ENCODE assay signal across 12 cellular contexts in the genomic region with DNA sequence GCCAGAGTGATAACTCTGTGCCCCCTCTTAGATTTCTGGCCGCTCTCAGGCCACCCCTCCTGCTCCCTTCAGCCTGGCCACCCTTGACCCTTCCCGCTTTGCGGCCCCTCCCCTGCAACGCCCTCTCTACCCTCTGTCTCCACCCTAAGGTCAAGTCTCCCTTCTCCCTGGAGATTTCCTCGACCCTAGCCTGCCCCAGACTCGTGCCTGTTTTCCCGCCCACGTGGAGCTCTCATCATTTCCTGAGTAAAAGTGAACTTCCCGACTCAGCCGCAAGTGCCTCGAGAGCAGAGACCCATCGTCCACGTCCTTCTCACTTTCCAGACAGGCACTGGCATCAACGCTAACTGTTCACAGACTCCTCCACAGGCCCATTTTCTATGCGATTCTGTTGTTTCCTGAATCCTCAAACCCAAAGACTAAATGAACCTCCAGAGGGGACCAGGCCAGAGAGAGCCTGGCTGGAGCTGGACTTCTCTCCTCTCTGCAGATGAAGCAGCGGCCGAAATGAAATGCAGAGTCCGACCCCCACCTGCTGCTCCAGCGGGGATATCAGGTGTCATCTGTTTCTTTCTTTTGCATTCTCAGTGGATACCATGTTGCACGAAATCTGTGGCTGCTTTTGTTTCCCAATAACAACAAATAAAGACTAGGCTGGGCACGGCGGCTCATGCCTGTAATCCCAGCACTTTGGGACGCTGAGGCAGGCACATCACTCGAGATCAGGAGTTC. TPM values are rescaled to one million over a fixed set of nuclear protein-coding genes. Genes with fewer than 3 reads are reported as not detected.
A peak's percentile ranks its signal among the peaks of the same experiment; 100 is the strongest.
DNase-seq lines count a peak whose midpoint lies in the region; ATAC-seq and TF ChIP-seq lines count a peak whose summit lies in the region.
"Had no signal": no experiment of that assay in that cellular context is flagged by ENCODE, and none has a peak within 500 bp of the region (broad histone marks: within the 10 kb centered on the region; RNA-seq: fewer than 3 reads in every experiment).

No MANE protein-coding gene starts in this region.

- peaks cover 0 to 5% (median 2%) of the 10 kb centered on the region in 4 donors for H3K27me3 ChIP-seq in upper lobe of left lung

- peak; percentile 6 for DNase-seq in stimulated activated CD4-positive, alpha-beta T cell treated with anti-CD3 and anti-CD28 coated beads, Interleukin-1b, Interleukin-23, amount 100 ng/mL, for 48 hours
- no peak for DNase-seq in stimulated activated CD4-positive, alpha-beta T cell treated with anti-CD3 and anti-CD28 coated beads, Interleukin-12 subunit alpha, Interleukin-12 subunit beta, amount 100 ng/mL, for 4 hours
- DNase-seq in WTC11 (ENCODE audit: low spot score) (no peak), left lobe of liver (ENCODE audit: low spot score) (no peak), upper lobe of left lung (no peak)
- DNase-seq in activated CD4-positive, CD25-positive, alpha-beta regulatory T cell treated with anti-CD3 and anti-CD28 coated beads, Interleukin-2, amount 50 U/mL, for 72 hours: no peak
- DNase-seq: CD8-positive, alpha-beta T cell; GF-D8; NCI-H510A treated with DMSO at 0.1 percent for 48 hours had no signal

- no peak for TF ChIP-seq CTCF in WTC11 (IDR thresholded peaks at IDR 0.05)
- TF ChIP-seq CTCF in upper lobe of left lung (IDR thresholded peaks at IDR 0.05): peak in 1 of 6 experiments; percentile 10

- no peak for TF ChIP-seq POLR2A in upper lobe of left lung (IDR thresholded peaks at IDR 0.05)

- H3K27ac Mint-ChIP-seq in WTC11: no peak overlapping the region
- H3K27ac Mint-ChIP-seq: CD8-positive, alpha-beta T cell had no signal

- no peak overlapping the region for H3K4me3 Mint-ChIP-seq in WTC11
- H3K4me3 Mint-ChIP-seq: CD8-positive, alpha-beta T cell had no signal

- peaks cover 0 to 8% (median 0%) of the 10 kb centered on the region in 4 donors for H3K4me1 ChIP-seq in upper lobe of left lung

- TF ChIP-seq EP300 in upper lobe of left lung (IDR thresholded peaks at IDR 0.05): no peak

- H3K27me3 Mint-ChIP-seq in WTC11 (ENCODE audit: low read depth): peaks cover 26% of the 10 kb centered on the region

- peaks cover 15% of the 10 kb centered on the region for H3K4me1 Mint-ChIP-seq in WTC11

- no peaks in the 10 kb centered on the region for H3K9me3 Mint-ChIP-seq in WTC11
- H3K9me3 Mint-ChIP-seq: CD8-positive, alpha-beta T cell had no signal

- no peaks in the 10 kb centered on the region for H3K36me3 Mint-ChIP-seq in WTC11
- H3K36me3 Mint-ChIP-seq: CD8-positive, alpha-beta T cell had no signal

- no peak overlapping the region for H3K27ac ChIP-seq in upper lobe of left lung
- H3K27ac ChIP-seq: epithelial cell of prostate had no signal

- no peaks in the 10 kb centered on the region for H3K36me3 ChIP-seq in upper lobe of left lung

- ATAC-seq in WTC11 (peak; percentile 27; the same call in 1 of the 2 replicates), left lobe of liver (peak; percentile 56), upper lobe of left lung (ENCODE audit: low FRiP score in 2 of 2) (peak; percentile 4 to 56), GM21576 (IDR thresholded peaks at IDR 0.05; ENCODE audit: unreplicated experiment) (no peak)
- ATAC-seq: CD8-positive, alpha-beta T cell had no signal

- 59 to 60% methylated on average over 24 of the region's 24 CpGs for WGBS in upper lobe of left lung, 2 donors

- POLR2A ChIA-PET in WTC11 (lab: Charles Lee): no interaction called here

- H3K9me3 ChIP-seq in upper lobe of left lung: no peaks in the 10 kb centered on the region

- CTCF ChIA-PET in WTC11 (lab: Charles Lee): no interaction called here

- no peak overlapping the region for H3K4me3 ChIP-seq in upper lobe of left lung

TF ChIP-seq in WTC11, 78 proteins besides CTCF, POLR2A, EP300 and RAD21:
- TF ChIP-seq, protein P1, sequence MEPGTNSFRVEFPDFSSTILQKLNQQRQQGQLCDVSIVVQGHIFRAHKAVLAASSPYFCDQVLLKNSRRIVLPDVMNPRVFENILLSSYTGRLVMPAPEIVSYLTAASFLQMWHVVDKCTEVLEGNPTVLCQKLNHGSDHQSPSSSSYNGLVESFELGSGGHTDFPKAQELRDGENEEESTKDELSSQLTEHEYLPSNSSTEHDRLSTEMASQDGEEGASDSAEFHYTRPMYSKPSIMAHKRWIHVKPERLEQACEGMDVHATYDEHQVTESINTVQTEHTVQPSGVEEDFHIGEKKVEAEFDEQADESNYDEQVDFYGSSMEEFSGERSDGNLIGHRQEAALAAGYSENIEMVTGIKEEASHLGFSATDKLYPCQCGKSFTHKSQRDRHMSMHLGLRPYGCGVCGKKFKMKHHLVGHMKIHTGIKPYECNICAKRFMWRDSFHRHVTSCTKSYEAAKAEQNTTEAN (CRISPR knock-in tag; IDR thresholded peaks at IDR 0.05): no peak
- TF ChIP-seq, protein P2, sequence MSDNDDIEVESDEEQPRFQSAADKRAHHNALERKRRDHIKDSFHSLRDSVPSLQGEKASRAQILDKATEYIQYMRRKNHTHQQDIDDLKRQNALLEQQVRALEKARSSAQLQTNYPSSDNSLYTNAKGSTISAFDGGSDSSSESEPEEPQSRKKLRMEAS (CRISPR knock-in tag; IDR thresholded peaks at IDR 0.05): peak; percentile 30; the same call in 1 of the 2 replicates
- TF ChIP-seq GRHL2 (CRISPR knock-in tag; IDR thresholded peaks at IDR 0.05; ENCODE audit: insufficient replicate concordance, severe bottlenecking): no peak

RNA-seq across cellular contexts. Expression of a gene that starts 52.5 kb away (rescaled TPM):
- total RNA-seq in WTC11 (2021) (0.27 to 0.72 TPM (median 0.37 TPM) in 3 replicates), left lobe of liver (1.8 TPM), upper lobe of left lung (1 to 10 TPM; 5.1 to 7.3 (median 6.2) TPM)
- total RNA-seq: CD8-positive, alpha-beta T cell; mononuclear cell had no signal

RNA-seq across cellular contexts. Expression of a gene that starts 57.4 kb away (rescaled TPM):
- total RNA-seq in WTC11 (2021) (29.5 to 43.2 TPM (median 33.0 TPM) in 3 replicates), left lobe of liver (38.8 TPM), upper lobe of left lung (100 to 1,000 TPM in 1 of 6 donors, 10 to 100 TPM in 5; 28.8 to 129 (median 45.1) TPM)
